ENCODE assay signal across 1 cellular context in the genomic region with DNA sequence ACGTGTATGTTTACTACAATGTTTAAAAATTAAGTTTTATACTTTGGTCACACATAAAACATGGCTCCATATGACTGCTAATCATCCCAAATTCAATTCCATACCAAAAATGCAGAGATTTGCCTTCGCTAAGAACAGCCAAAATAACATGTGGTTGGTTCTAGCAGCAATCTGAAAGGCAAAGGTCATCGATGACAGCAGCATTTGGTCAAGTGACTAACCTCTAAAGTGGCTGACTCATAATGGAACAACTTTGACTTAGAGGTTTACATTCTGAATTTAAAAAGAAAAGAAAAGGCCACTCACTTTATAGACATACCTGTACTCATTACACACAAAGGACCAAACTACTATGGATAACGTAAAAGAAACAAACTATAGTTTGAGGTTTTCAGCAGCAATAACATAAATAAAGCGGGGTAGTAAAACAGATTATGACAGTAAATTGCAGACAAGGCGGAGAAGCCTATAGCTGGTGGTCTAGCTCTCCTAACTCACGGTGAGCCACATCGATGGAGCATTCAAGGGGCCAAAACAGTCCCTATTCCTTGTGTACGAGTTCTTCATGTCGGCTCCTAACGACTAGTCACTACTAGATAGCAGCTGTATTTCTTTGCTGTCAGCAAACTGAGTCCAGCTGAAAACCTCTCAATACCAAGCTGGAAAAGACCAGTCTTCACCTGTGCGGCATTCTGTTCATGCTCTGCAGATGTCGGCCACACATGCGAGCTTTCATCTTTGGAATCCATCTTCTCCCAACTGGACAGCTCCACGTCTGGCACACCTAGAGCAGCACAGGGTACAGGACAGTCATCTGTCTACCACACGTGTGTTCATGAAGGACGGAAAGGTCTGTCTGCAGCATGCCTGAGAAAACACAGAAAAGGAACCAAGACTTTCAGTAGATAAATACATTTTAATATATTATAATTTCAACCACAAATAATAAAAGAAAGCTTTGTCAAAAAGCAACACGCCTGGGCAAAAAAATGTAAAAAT.
TF ChIP-seq lines count a peak whose summit lies in the region.

No MANE protein-coding gene starts in this region.

TF ChIP-seq in K562, 482 proteins besides CTCF, POLR2A, EP300 and RAD21 (continued from another document and continues in another):
- TF ChIP-seq ZMIZ1 (IDR thresholded peaks at IDR 0.05; ENCODE audit: low read depth in 2 of 2, low read length in 2 of 2) (no peak), HDAC2 (IDR thresholded peaks at IDR 0.05) (0 out of 2 replicates have a peak, but pooled peaks have one; percentile 38), STAT5A (IDR thresholded peaks at IDR 0.05; ENCODE audit: borderline replicate concordance, low read length) (no peak), RFX5 (IDR thresholded peaks at IDR 0.05; ENCODE audit: low read depth, low read length) (no peak), SAFB (IDR thresholded peaks at IDR 0.05; ENCODE audit: borderline replicate concordance, low read depth, low read length) (no peak), BMI1 (IDR thresholded peaks at IDR 0.05; ENCODE audit: low read length) (no peak), PHF8 (IDR thresholded peaks at IDR 0.05; ENCODE audit: borderline replicate concordance, low read length) (no peak), NEUROD1 (IDR thresholded peaks at IDR 0.05; ENCODE audit: borderline replicate concordance, low read depth, low read length, partially characterized antibody) (no peak), NR2C1 (IDR thresholded peaks at IDR 0.05) (peak; percentile 55; the same call in 1 of the 2 replicates), NR2C1 (tag; IDR thresholded peaks at IDR 0.05) (peak; percentile 77), ZNF140 (CRISPR knock-in tag; IDR thresholded peaks at IDR 0.05) (no peak), ATF7 (IDR thresholded peaks at IDR 0.05) (no peak), SLC30A9 (CRISPR knock-in tag; IDR thresholded peaks at IDR 0.05) (no peak), ZNF165 (CRISPR knock-in tag; IDR thresholded peaks at IDR 0.05; ENCODE audit: borderline replicate concordance) (no peak), COPS2 (conservative IDR thresholded peaks at IDR 0.05) (no peak), ZNF274 (IDR thresholded peaks at IDR 0.05; ENCODE audit: borderline replicate concordance, low read depth, low read length) (no peak), NCOA4 (IDR thresholded peaks at IDR 0.05; ENCODE audit: partially characterized antibody) (no peak), LCOR (CRISPR knock-in tag; IDR thresholded peaks at IDR 0.05) (peak; percentile 73; the same call in 1 of the 2 replicates), ATF3 (IDR thresholded peaks at IDR 0.05) (peak; percentile 89), ATF3 (CRISPR knock-in tag; conservative IDR thresholded peaks at IDR 0.05) (no peak), CUX1 (CRISPR knock-in tag; IDR thresholded peaks at IDR 0.05) (no peak), DIDO1 (tag; IDR thresholded peaks at IDR 0.05; ENCODE audit: low read depth) (no peak), KDM2B (CRISPR knock-in tag; IDR thresholded peaks at IDR 0.05) (no peak), NCOA1 (IDR thresholded peaks at IDR 0.05; ENCODE audit: low read depth) (no peak), ZFX (CRISPR knock-in tag; IDR thresholded peaks at IDR 0.05) (no peak), HLTF (IDR thresholded peaks at IDR 0.05) (no peak), NFE2 (IDR thresholded peaks at IDR 0.05; ENCODE audit: low read depth) (peak; percentile 66), ZNF551 (CRISPR knock-in tag; IDR thresholded peaks at IDR 0.05) (no peak), LARP7 (IDR thresholded peaks at IDR 0.05) (no peak), PHB (CRISPR knock-in tag; IDR thresholded peaks at IDR 0.05) (no peak), RBM15 (IDR thresholded peaks at IDR 0.05; ENCODE audit: insufficient read depth, low read length) (no peak), BRD9 (IDR thresholded peaks at IDR 0.05; ENCODE audit: low read depth, partially characterized antibody) (no peak), PRPF4 (IDR thresholded peaks at IDR 0.05; ENCODE audit: insufficient read depth, low read depth, low read length, poor library complexity, severe bottlenecking) (no peak), MITF (IDR thresholded peaks at IDR 0.05) (0 out of 2 replicates have a peak, but pooled peaks have one; percentile 8), SRSF9 (IDR thresholded peaks at IDR 0.05; ENCODE audit: borderline replicate concordance, low read depth, low read length) (no peak)
- TF ChIP-seq, protein P1, sequence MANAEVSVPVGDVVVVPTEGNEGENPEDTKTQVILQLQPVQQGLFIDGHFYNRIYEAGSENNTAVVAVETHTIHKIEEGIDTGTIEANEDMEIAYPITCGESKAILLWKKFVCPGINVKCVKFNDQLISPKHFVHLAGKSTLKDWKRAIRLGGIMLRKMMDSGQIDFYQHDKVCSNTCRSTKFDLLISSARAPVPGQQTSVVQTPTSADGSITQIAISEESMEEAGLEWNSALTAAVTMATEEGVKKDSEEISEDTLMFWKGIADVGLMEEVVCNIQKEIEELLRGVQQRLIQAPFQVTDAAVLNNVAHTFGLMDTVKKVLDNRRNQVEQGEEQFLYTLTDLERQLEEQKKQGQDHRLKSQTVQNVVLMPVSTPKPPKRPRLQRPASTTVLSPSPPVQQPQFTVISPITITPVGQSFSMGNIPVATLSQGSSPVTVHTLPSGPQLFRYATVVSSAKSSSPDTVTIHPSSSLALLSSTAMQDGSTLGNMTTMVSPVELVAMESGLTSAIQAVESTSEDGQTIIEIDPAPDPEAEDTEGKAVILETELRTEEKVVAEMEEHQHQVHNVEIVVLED (CRISPR knock-in tag; IDR thresholded peaks at IDR 0.05) = no peak
- TF ChIP-seq, protein P2, sequence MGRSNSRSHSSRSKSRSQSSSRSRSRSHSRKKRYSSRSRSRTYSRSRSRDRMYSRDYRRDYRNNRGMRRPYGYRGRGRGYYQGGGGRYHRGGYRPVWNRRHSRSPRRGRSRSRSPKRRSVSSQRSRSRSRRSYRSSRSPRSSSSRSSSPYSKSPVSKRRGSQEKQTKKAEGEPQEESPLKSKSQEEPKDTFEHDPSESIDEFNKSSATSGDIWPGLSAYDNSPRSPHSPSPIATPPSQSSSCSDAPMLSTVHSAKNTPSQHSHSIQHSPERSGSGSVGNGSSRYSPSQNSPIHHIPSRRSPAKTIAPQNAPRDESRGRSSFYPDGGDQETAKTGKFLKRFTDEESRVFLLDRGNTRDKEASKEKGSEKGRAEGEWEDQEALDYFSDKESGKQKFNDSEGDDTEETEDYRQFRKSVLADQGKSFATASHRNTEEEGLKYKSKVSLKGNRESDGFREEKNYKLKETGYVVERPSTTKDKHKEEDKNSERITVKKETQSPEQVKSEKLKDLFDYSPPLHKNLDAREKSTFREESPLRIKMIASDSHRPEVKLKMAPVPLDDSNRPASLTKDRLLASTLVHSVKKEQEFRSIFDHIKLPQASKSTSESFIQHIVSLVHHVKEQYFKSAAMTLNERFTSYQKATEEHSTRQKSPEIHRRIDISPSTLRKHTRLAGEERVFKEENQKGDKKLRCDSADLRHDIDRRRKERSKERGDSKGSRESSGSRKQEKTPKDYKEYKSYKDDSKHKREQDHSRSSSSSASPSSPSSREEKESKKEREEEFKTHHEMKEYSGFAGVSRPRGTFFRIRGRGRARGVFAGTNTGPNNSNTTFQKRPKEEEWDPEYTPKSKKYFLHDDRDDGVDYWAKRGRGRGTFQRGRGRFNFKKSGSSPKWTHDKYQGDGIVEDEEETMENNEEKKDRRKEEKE (IDR thresholded peaks at IDR 0.05; ENCODE audit: borderline replicate concordance in 1 of 2, control insufficient read depth in 1 of 2, low read depth in 2 of 2, low read length in 1 of 2) = no peak
- TF ChIP-seq, protein P3, sequence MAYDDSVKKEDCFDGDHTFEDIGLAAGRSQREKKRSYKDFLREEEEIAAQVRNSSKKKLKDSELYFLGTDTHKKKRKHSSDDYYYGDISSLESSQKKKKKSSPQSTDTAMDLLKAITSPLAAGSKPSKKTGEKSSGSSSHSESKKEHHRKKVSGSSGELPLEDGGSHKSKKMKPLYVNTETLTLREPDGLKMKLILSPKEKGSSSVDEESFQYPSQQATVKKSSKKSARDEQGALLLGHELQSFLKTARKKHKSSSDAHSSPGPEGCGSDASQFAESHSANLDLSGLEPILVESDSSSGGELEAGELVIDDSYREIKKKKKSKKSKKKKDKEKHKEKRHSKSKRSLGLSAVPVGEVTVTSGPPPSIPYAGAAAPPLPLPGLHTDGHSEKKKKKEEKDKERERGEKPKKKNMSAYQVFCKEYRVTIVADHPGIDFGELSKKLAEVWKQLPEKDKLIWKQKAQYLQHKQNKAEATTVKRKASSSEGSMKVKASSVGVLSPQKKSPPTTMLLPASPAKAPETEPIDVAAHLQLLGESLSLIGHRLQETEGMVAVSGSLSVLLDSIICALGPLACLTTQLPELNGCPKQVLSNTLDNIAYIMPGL (CRISPR knock-in tag; IDR thresholded peaks at IDR 0.05) = no peak
- TF ChIP-seq, protein P4, sequence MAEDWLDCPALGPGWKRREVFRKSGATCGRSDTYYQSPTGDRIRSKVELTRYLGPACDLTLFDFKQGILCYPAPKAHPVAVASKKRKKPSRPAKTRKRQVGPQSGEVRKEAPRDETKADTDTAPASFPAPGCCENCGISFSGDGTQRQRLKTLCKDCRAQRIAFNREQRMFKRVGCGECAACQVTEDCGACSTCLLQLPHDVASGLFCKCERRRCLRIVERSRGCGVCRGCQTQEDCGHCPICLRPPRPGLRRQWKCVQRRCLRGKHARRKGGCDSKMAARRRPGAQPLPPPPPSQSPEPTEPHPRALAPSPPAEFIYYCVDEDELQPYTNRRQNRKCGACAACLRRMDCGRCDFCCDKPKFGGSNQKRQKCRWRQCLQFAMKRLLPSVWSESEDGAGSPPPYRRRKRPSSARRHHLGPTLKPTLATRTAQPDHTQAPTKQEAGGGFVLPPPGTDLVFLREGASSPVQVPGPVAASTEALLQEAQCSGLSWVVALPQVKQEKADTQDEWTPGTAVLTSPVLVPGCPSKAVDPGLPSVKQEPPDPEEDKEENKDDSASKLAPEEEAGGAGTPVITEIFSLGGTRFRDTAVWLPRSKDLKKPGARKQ (CRISPR knock-in tag; IDR thresholded peaks at IDR 0.05) = no peak
